Comparison of ENCODE assay signal across 8 cellular contexts in genomic region chr6:138106665-138107077, GRCh38. TPM values are rescaled to one million over a fixed set of nuclear protein-coding genes. Genes with fewer than 3 reads are reported as not detected.
DNase-seq lines count a peak whose midpoint lies in the region; ATAC-seq and FAIRE-seq lines count a peak whose summit lies in the region.

No MANE protein-coding gene starts in this region.

- no peak for FAIRE-seq in urothelium cell line (lab: Jason Lieb, UNC)

- H3K4me3 Mint-ChIP-seq in activated T-helper 1 cell treated with anti-CD3 and anti-CD28 coated beads, Interleukin-12 subunit alpha, Interleukin-12 subunit beta, Interleukin-2, Interleukin-4 antibody, amounts not matched to agents 30 ng/mL and 10 ng/mL and 1 ng/mL, durations not matched to agents 14 hours and 24 hours and 36 hours = peak overlapping the region; percentile 90
- peak overlapping the region; percentile 90 for H3K4me3 Mint-ChIP-seq in stimulated activated memory B cell treated with anti-CD40 and anti-IgM and Interleukin-4, amounts not matched to agents 10 μg/mL and 1 μg/mL and 100 μg/mL, for 72 hours

- H3K36me3 Mint-ChIP-seq in activated T-helper 1 cell treated with anti-CD3 and anti-CD28 coated beads, Interleukin-12 subunit alpha, Interleukin-12 subunit beta, Interleukin-2, Interleukin-4 antibody, amounts not matched to agents 30 ng/mL and 10 ng/mL and 1 ng/mL, durations not matched to agents 14 hours and 24 hours and 36 hours (ENCODE audit: low read depth) = peaks cover 2% of the 10 kb centered on the region
- no peaks in the 10 kb centered on the region for H3K36me3 Mint-ChIP-seq in stimulated activated memory B cell treated with anti-CD40 and anti-IgM and Interleukin-4, amounts not matched to agents 10 μg/mL and 1 μg/mL and 100 μg/mL, for 72 hours

- peaks cover 25% of the 10 kb centered on the region for H3K27me3 Mint-ChIP-seq in activated T-helper 1 cell treated with anti-CD3 and anti-CD28 coated beads, Interleukin-12 subunit alpha, Interleukin-12 subunit beta, Interleukin-2, Interleukin-4 antibody, amounts not matched to agents 30 ng/mL and 10 ng/mL and 1 ng/mL, durations not matched to agents 14 hours and 24 hours and 36 hours (ENCODE audit: insufficient read depth)
- peaks cover 40% of the 10 kb centered on the region for H3K27me3 Mint-ChIP-seq in stimulated activated memory B cell treated with anti-CD40 and anti-IgM and Interleukin-4, amounts not matched to agents 10 μg/mL and 1 μg/mL and 100 μg/mL, for 72 hours

- H3K36me3 ChIP-seq in iPS-18a (ENCODE audit: control insufficient read depth, low read depth, low read length) = peaks cover 2% of the 10 kb centered on the region

- peak; percentile 62 for DNase-seq in NCI-H526 treated with DMSO at 0.1 percent for 48 hours (lab: John Stamatoyannopoulos, UW)
- no peak for DNase-seq in NCI-H526 (lab: John Stamatoyannopoulos, UW)
- no peak for DNase-seq in activated T-helper 1 cell treated with anti-CD3 and anti-CD28 coated beads, Interleukin-12 subunit alpha, Interleukin-12 subunit beta, Interleukin-2, Interleukin-4 antibody, amounts not matched to agents 30 ng/mL and 10 ng/mL and 1 ng/mL, durations not matched to agents 14 hours and 24 hours and 36 hours (ENCODE audit: low spot score)
- DNase-seq in HT-29 (ENCODE audit: low spot score) = no peak
- no peak for DNase-seq in urothelium cell line (ENCODE audit: low spot score)
- no peak for DNase-seq in NCI-H748 (lab: John Stamatoyannopoulos, UW; ENCODE audit: unreplicated experiment)

- intact Hi-C loops in activated T-helper 1 cell treated with anti-CD3 and anti-CD28 coated beads, Interleukin-12 subunit alpha, Interleukin-12 subunit beta, Interleukin-2, Interleukin-4 antibody, amounts not matched to agents 30 ng/mL and 10 ng/mL and 1 ng/mL, durations not matched to agents 14 hours and 24 hours and 36 hours (cut with micrococcal nuclease) = loop anchor here (5.0 to 10.0 kb wide), 5 partner anchors 56 to 882 kb away; partner anchors contain the start of genes ARFGEF3 and CCDC28A

- no peaks in the 10 kb centered on the region for H3K9me3 ChIP-seq in iPS-18a (ENCODE audit: control insufficient read depth, low read depth, low read length)

- peak overlapping the region; percentile 86 for H3K27ac ChIP-seq in iPS-18a (ENCODE audit: low read length)

- H3K4me1 Mint-ChIP-seq in activated T-helper 1 cell treated with anti-CD3 and anti-CD28 coated beads, Interleukin-12 subunit alpha, Interleukin-12 subunit beta, Interleukin-2, Interleukin-4 antibody, amounts not matched to agents 30 ng/mL and 10 ng/mL and 1 ng/mL, durations not matched to agents 14 hours and 24 hours and 36 hours (ENCODE audit: low read depth) = peaks cover 29% of the 10 kb centered on the region
- H3K4me1 Mint-ChIP-seq in stimulated activated memory B cell treated with anti-CD40 and anti-IgM and Interleukin-4, amounts not matched to agents 10 μg/mL and 1 μg/mL and 100 μg/mL, for 72 hours = peaks cover 20% of the 10 kb centered on the region

- ATAC-seq in stimulated activated memory B cell treated with anti-CD40 and anti-IgM and Interleukin-4, amounts not matched to agents 10 μg/mL and 1 μg/mL and 100 μg/mL, for 72 hours = no peak

- no peaks in the 10 kb centered on the region for H3K9me3 Mint-ChIP-seq in activated T-helper 1 cell treated with anti-CD3 and anti-CD28 coated beads, Interleukin-12 subunit alpha, Interleukin-12 subunit beta, Interleukin-2, Interleukin-4 antibody, amounts not matched to agents 30 ng/mL and 10 ng/mL and 1 ng/mL, durations not matched to agents 14 hours and 24 hours and 36 hours
- H3K9me3 Mint-ChIP-seq in stimulated activated memory B cell treated with anti-CD40 and anti-IgM and Interleukin-4, amounts not matched to agents 10 μg/mL and 1 μg/mL and 100 μg/mL, for 72 hours = no peaks in the 10 kb centered on the region

- peak overlapping the region; percentile 69 for H3K4me3 ChIP-seq in iPS-18a (ENCODE audit: low read length)

- H3K4me1 ChIP-seq in iPS-18a (ENCODE audit: control insufficient read depth, low read depth, low read length) = peaks cover 24% of the 10 kb centered on the region

- peaks cover 14% of the 10 kb centered on the region for H3K27me3 ChIP-seq in iPS-18a (ENCODE audit: control insufficient read depth, insufficient read depth, low read length)

- peak overlapping the region; percentile 76 for H3K9ac ChIP-seq in iPS-18a (ENCODE audit: low read length)

- H3K27ac Mint-ChIP-seq in activated T-helper 1 cell treated with anti-CD3 and anti-CD28 coated beads, Interleukin-12 subunit alpha, Interleukin-12 subunit beta, Interleukin-2, Interleukin-4 antibody, amounts not matched to agents 30 ng/mL and 10 ng/mL and 1 ng/mL, durations not matched to agents 14 hours and 24 hours and 36 hours = peak overlapping the region; percentile 79
- peak overlapping the region; percentile 68 for H3K27ac Mint-ChIP-seq in stimulated activated memory B cell treated with anti-CD40 and anti-IgM and Interleukin-4, amounts not matched to agents 10 μg/mL and 1 μg/mL and 100 μg/mL, for 72 hours

RNA-seq across cellular contexts. Expression of gene PERP, which starts 0.5 kb away (rescaled TPM):
- total RNA-seq in activated T-helper 1 cell treated with anti-CD3 and anti-CD28 coated beads, Interleukin-12 subunit alpha, Interleukin-12 subunit beta, Interleukin-2, Interleukin-4 antibody, amounts not matched to agents 30 ng/mL and 10 ng/mL and 1 ng/mL, durations not matched to agents 14 hours and 24 hours and 36 hours = 5.6 and 5.7 TPM in 2 replicates
- 69.0 and 71.2 TPM in 2 replicates for total RNA-seq in HT-29 (2014; rRNA removed; shearing (Covaris generic))

RNA-seq across cellular contexts. Expression of gene ARFGEF3, which starts 55.1 kb away (rescaled TPM):
- total RNA-seq in activated T-helper 1 cell treated with anti-CD3 and anti-CD28 coated beads, Interleukin-12 subunit alpha, Interleukin-12 subunit beta, Interleukin-2, Interleukin-4 antibody, amounts not matched to agents 30 ng/mL and 10 ng/mL and 1 ng/mL, durations not matched to agents 14 hours and 24 hours and 36 hours = 0.22 and 0.29 TPM in 2 replicates
- 8.7 and 10.0 TPM in 2 replicates for total RNA-seq in HT-29 (2014; rRNA removed; shearing (Covaris generic))

Comparison
In these comparisons a context has a peak if more than half of its experiments do, and no peak if none do; other contexts are left out.
1. RNA of gene PERP, which starts 0.5 kb away (total RNA-seq): 69.0 to 71.2 TPM in HT-29; 5.6 to 5.7 TPM in activated T-helper 1 cell treated with anti-CD3 and anti-CD28 coated beads, Interleukin-12 subunit alpha, Interleukin-12 subunit beta, Interleukin-2, Interleukin-4 antibody, amounts not matched to agents 30 ng/mL and 10 ng/mL and 1 ng/mL, durations not matched to agents 14 hours and 24 hours and 36 hours; every median in the first group is over 10 times any median in the second.